In genomic region chr22:40043086-40043485, GRCh38 we compare ENCODE assay signal across 11 cellular contexts. TPM values are rescaled to one million over a fixed set of nuclear protein-coding genes. Genes with fewer than 3 reads are reported as not detected.
DNase-seq lines count a peak whose midpoint lies in the region; ATAC-seq, FAIRE-seq and TF ChIP-seq lines count a peak whose summit lies in the region.
"Had no signal": no experiment of that assay in that cellular context is flagged by ENCODE, and none has a peak within 500 bp of the region (broad histone marks: within the 10 kb centered on the region; RNA-seq: fewer than 3 reads in every experiment).

No MANE protein-coding gene starts in this region.

- H3K36me3 ChIP-seq in PC-3 (ENCODE audit: low read depth, low read length) (no peaks in the 10 kb centered on the region), SJCRH30 (no peaks in the 10 kb centered on the region)

- TF ChIP-seq CTCF in PC-3 (conservative IDR thresholded peaks at IDR 0.05; ENCODE audit: low read depth, low read length): no peak

- H3K4me3 ChIP-seq in PC-3 (ENCODE audit: low read length) (no peak overlapping the region; the same call in 1 of the 2 replicates), SJCRH30 (no peak overlapping the region)

- H3K27me3 ChIP-seq in PC-3 (ENCODE audit: low read length) (no peaks in the 10 kb centered on the region), SJCRH30 (no peaks in the 10 kb centered on the region)

- H3K9me3 ChIP-seq in PC-3 (ENCODE audit: low read length) (no peaks in the 10 kb centered on the region), SJCRH30 (replicated peaks) (no peaks in the 10 kb centered on the region)

- CTCF ChIA-PET in PC-3 (lab: Charles Lee): no interaction called here

- intact Hi-C loops in PC-3 (cut with micrococcal nuclease) (loop anchor here (5.0 to 10.0 kb wide), 2 partner anchors 132 to 511 kb away; partner anchors contain the start of genes RPS19BP1 and TNRC6B), sciatic nerve (cut with DNase I) (no loop called here)

- DNase-seq in G401 (ENCODE audit: low spot score) (peak; percentile 70), PC-3 (peak; percentile 23), fibroblast of gingiva (ENCODE audit: low read depth) (peak; percentile 68), sciatic nerve (ENCODE audit: low spot score) (peak; percentile 63), SHP77 (lab: John Stamatoyannopoulos, UW) (no peak), HTR-8/SVneo (ENCODE audit: insufficient read length, low spot score) (no peak), SJCRH30 (no peak)
- DNase-seq: H7, islet precursor cell had no signal

- ATAC-seq in PC-3 (no peak), sciatic nerve (peak; percentile 33)
- no peak for ATAC-seq in activated CD4-positive, CD25-positive, alpha-beta regulatory T cell treated with anti-CD3 and anti-CD28 coated beads, Interleukin-2, amount 50 U/mL, for 24 hours

- H3K27ac ChIP-seq in PC-3 (ENCODE audit: low read length): no peak overlapping the region
- no peak overlapping the region for H3K27ac ChIP-seq in SJCRH30

- H4K20me1 ChIP-seq in PC-3 (ENCODE audit: low read length): no peaks in the 10 kb centered on the region

- H3K4me2 ChIP-seq in PC-3 (ENCODE audit: low read length): peak overlapping the region; percentile 84

- H2AFZ ChIP-seq in PC-3 (ENCODE audit: low read length): peak overlapping the region; percentile 88; the same call in 1 of the 2 replicates

- POLR2A ChIA-PET in PC-3 (lab: Charles Lee; ENCODE audit: unreplicated experiment): no interaction called here

- FAIRE-seq in HTR-8/SVneo (lab: Jason Lieb, UNC): no peak
- FAIRE-seq: TTC549 had no signal

- no peaks in the 10 kb centered on the region for H3K9me2 ChIP-seq in PC-3 (replicated peaks; ENCODE audit: low read length)

- no TSS peak for BruUV-seq in PC-3 (replicated peaks; lab: Mats Ljungman, UMichigan)

- H3K4me1 ChIP-seq in PC-3 (ENCODE audit: insufficient read depth, low read length) (peaks cover 24% of the 10 kb centered on the region), SJCRH30 (peaks cover 12% of the 10 kb centered on the region)

- H3K79me2 ChIP-seq in PC-3 (ENCODE audit: low read length): 0 out of 2 replicates have a peak, but pooled peaks cover 13% of the 10 kb centered on the region

- H3F3A ChIP-seq in PC-3 (ENCODE audit: low read length, unreplicated experiment): no peaks in the 10 kb centered on the region

- H3K9ac ChIP-seq in PC-3 (ENCODE audit: low read length): no peak overlapping the region

- in situ Hi-C loops in G401 (cut with HindIII; ENCODE audit: low sequenced_read_pairs): no loop called here

RNA-seq across cellular contexts. Expression of gene FAM83F, which starts 48.3 kb away (rescaled TPM):
- 0.12 and 0.27 TPM in 2 replicates for total RNA-seq in G401 (2014; rRNA removed; shearing (Covaris generic))
- 5.5 and 9.2 TPM in 2 replicates for total RNA-seq in PC-3 (2014; rRNA removed)
- 11.4 TPM for total RNA-seq in sciatic nerve
- total RNA-seq in SJCRH30 (2014; rRNA removed; shearing (Covaris generic)): not detected in 2 replicates

Comparison
In these comparisons a context has a peak if more than half of its experiments do, and no peak if none do; other contexts are left out.
1. DNase-seq: peak in G401 (single experiment), PC-3 (single experiment), fibroblast of gingiva (single experiment) and sciatic nerve (single experiment); none in SHP77 (0 of 2), HTR-8/SVneo (single experiment) and SJCRH30 (0 of 2).